25 cellular contexts compared by ENCODE assay signal in genomic region chr20:61665746-61666470, GRCh38.
"Had no signal": no experiment of that assay in that cellular context is flagged by ENCODE, and none has a peak within 500 bp of the region (broad histone marks: within the 10 kb centered on the region; RNA-seq: fewer than 3 reads in every experiment).

No MANE protein-coding gene starts in this region.

- H3K27ac ChIP-seq: neural progenitor cell, ovary, right atrium auricular region, right lobe of liver, transverse colon, upper lobe of left lung, vagina had no signal

- H3K9ac ChIP-seq: neural progenitor cell had no signal

- H3K27ac Mint-ChIP-seq: immature natural killer cell; naive thymus-derived CD4-positive, alpha-beta T cell; natural killer cell treated with Interleukin-12 subunit alpha and Interleukin-12 subunit beta and Interleukin-15 and Interleukin-18, amount 100 ng/mL, for 72 hours; progenitor cell of endocrine pancreas; stimulated activated memory B cell treated with anti-CD40 and anti-IgM and Interleukin-4, amounts not matched to agents 10 μg/mL and 1 μg/mL and 100 μg/mL, for 72 hours; stimulated activated naive CD8-positive, alpha-beta T cell treated with anti-CD3 and anti-CD28 coated beads, Interleukin-15, amount 100 ng/mL, for 72 hours had no signal

- H3K9me3 Mint-ChIP-seq: natural killer cell treated with Interleukin-12 subunit alpha and Interleukin-12 subunit beta and Interleukin-15 and Interleukin-18, amount 100 ng/mL, for 72 hours; stimulated activated memory B cell treated with anti-CD40 and anti-IgM and Interleukin-4, amounts not matched to agents 10 μg/mL and 1 μg/mL and 100 μg/mL, for 72 hours; stimulated activated naive CD8-positive, alpha-beta T cell treated with anti-CD3 and anti-CD28 coated beads, Interleukin-15, amount 100 ng/mL, for 72 hours had no signal

- H3K4me2 ChIP-seq: neural progenitor cell, smooth muscle cell had no signal

- H3K4me3 Mint-ChIP-seq: immature natural killer cell; naive thymus-derived CD4-positive, alpha-beta T cell; natural killer cell treated with Interleukin-12 subunit alpha and Interleukin-12 subunit beta and Interleukin-15 and Interleukin-18, amount 100 ng/mL, for 72 hours; neural progenitor cell; stimulated activated memory B cell treated with anti-CD40 and anti-IgM and Interleukin-4, amounts not matched to agents 10 μg/mL and 1 μg/mL and 100 μg/mL, for 72 hours; stimulated activated naive CD8-positive, alpha-beta T cell treated with anti-CD3 and anti-CD28 coated beads, Interleukin-15, amount 100 ng/mL, for 72 hours had no signal

- H3K36me3 ChIP-seq: neural progenitor cell, ovary, right atrium auricular region, right lobe of liver, transverse colon, upper lobe of left lung, vagina had no signal

- DNase-seq: hypothalamus; immature natural killer cell; midbrain; naive thymus-derived CD4-positive, alpha-beta T cell; ovary; stimulated activated CD4-positive, alpha-beta T cell treated with anti-CD3 and anti-CD28 coated beads, Interleukin-1b, Interleukin-23, amount 100 ng/mL, for 48 hours; stimulated activated CD4-positive, alpha-beta T cell treated with anti-CD3 and anti-CD28 coated beads, Interleukin-2, amount 100 ng/mL, for 48 hours; stimulated activated CD4-positive, alpha-beta T cell treated with anti-CD3 and anti-CD28 coated beads, Interleukin-4, amount 100 ng/mL, for 4 hours; stimulated activated CD8-positive, alpha-beta memory T cell treated with anti-CD3 and anti-CD28 coated beads, Interleukin-4, amount 100 ng/mL, for 48 hours; stimulated activated naive CD4-positive, alpha-beta T cell treated with Interleukin-2 at 50 U/mL for 16 hours; stimulated activated naive CD8-positive, alpha-beta T cell treated with anti-CD3 and anti-CD28 coated beads, Interleukin-15, amount 100 ng/mL, for 72 hours; transverse colon had no signal

- H2AFZ ChIP-seq: neural progenitor cell had no signal

- ATAC-seq: left lobe of liver; mucosa of descending colon; naive thymus-derived CD4-positive, alpha-beta T cell; natural killer cell treated with Interleukin-12 subunit alpha and Interleukin-12 subunit beta and Interleukin-15 and Interleukin-18, amount 100 ng/mL, for 72 hours; right lobe of liver; stimulated activated memory B cell treated with anti-CD40 and anti-IgM and Interleukin-4, amounts not matched to agents 10 μg/mL and 1 μg/mL and 100 μg/mL, for 72 hours; stimulated activated naive CD8-positive, alpha-beta T cell treated with anti-CD3 and anti-CD28 coated beads, Interleukin-15, amount 100 ng/mL, for 72 hours had no signal

- FAIRE-seq: islet of Langerhans had no signal

- H3K27me3 Mint-ChIP-seq: natural killer cell treated with Interleukin-12 subunit alpha and Interleukin-12 subunit beta and Interleukin-15 and Interleukin-18, amount 100 ng/mL, for 72 hours; stimulated activated memory B cell treated with anti-CD40 and anti-IgM and Interleukin-4, amounts not matched to agents 10 μg/mL and 1 μg/mL and 100 μg/mL, for 72 hours; stimulated activated naive CD8-positive, alpha-beta T cell treated with anti-CD3 and anti-CD28 coated beads, Interleukin-15, amount 100 ng/mL, for 72 hours had no signal

- H3K9me3 ChIP-seq: mucosa of descending colon, ovary, right atrium auricular region, right lobe of liver, transverse colon, upper lobe of left lung, vagina had no signal

- H3K27me3 ChIP-seq: neural progenitor cell, ovary, right atrium auricular region, right lobe of liver, transverse colon, upper lobe of left lung, vagina had no signal

- H3K4me1 Mint-ChIP-seq: immature natural killer cell; naive thymus-derived CD4-positive, alpha-beta T cell; stimulated activated memory B cell treated with anti-CD40 and anti-IgM and Interleukin-4, amounts not matched to agents 10 μg/mL and 1 μg/mL and 100 μg/mL, for 72 hours; stimulated activated naive CD8-positive, alpha-beta T cell treated with anti-CD3 and anti-CD28 coated beads, Interleukin-15, amount 100 ng/mL, for 72 hours had no signal

- H3K36me3 Mint-ChIP-seq: immature natural killer cell; naive thymus-derived CD4-positive, alpha-beta T cell; natural killer cell treated with Interleukin-12 subunit alpha and Interleukin-12 subunit beta and Interleukin-15 and Interleukin-18, amount 100 ng/mL, for 72 hours; neural progenitor cell; stimulated activated memory B cell treated with anti-CD40 and anti-IgM and Interleukin-4, amounts not matched to agents 10 μg/mL and 1 μg/mL and 100 μg/mL, for 72 hours had no signal

- H3K4me3 ChIP-seq: lung, mucosa of descending colon, neural progenitor cell, ovary, right atrium auricular region, right lobe of liver, smooth muscle cell, transverse colon, upper lobe of left lung, vagina had no signal

- H3K4me1 ChIP-seq: neural progenitor cell, right atrium auricular region, right lobe of liver, transverse colon, upper lobe of left lung, vagina had no signal
